Comparison of ENCODE assay signal across 9 cellular contexts in genomic region chr17:64019486-64020067, GRCh38. TPM values are rescaled to one million over a fixed set of nuclear protein-coding genes. Genes with fewer than 3 reads are reported as not detected.
DNase-seq lines count a peak whose midpoint lies in the region; ATAC-seq lines count a peak whose summit lies in the region.
"Had no signal": no experiment of that assay in that cellular context is flagged by ENCODE, and none has a peak within 500 bp of the region (broad histone marks: within the 10 kb centered on the region; RNA-seq: fewer than 3 reads in every experiment).

No MANE protein-coding gene starts in this region.

- no peaks in the 10 kb centered on the region for H3K9me3 ChIP-seq in CD8-positive, alpha-beta memory T cell (ENCODE audit: low read length)

- H3K27ac ChIP-seq in CD8-positive, alpha-beta memory T cell (ENCODE audit: low read depth, low read length), result peak overlapping the region; percentile 90

- POLR2A ChIA-PET in CD8-positive, alpha-beta memory T cell (lab: Charles Lee), result interaction anchor here (0.7 to 2.6 kb wide), 14 partner anchors 9 to 319 kb away, joined by 3 to 67 read pairs (median 12); partner anchors contain the start of genes ERN1 and PRR29

- H3K4me3 Mint-ChIP-seq in CD8-positive, alpha-beta memory T cell, result peak overlapping the region; percentile 96 to 100 (median 98)
- peak overlapping the region; percentile 99 for H3K4me3 Mint-ChIP-seq in activated T-helper 2 cell treated with anti-CD3 and anti-CD28 coated beads, Interferon-gamma antibody, Interleukin-2, Interleukin-4, amounts not matched to agents 10 μg/mL and 5 μg/mL and 100 μg/mL, durations not matched to agents 14 hours and 24 hours and 36 hours (ENCODE audit: low read depth)
- peak overlapping the region; percentile 91 to 100 (median 97) for H3K4me3 Mint-ChIP-seq in naive B cell

- peak overlapping the region; percentile 99 to 100 (median 100) for H3K27ac Mint-ChIP-seq in CD8-positive, alpha-beta memory T cell
- H3K27ac Mint-ChIP-seq in activated T-helper 2 cell treated with anti-CD3 and anti-CD28 coated beads, Interferon-gamma antibody, Interleukin-2, Interleukin-4, amounts not matched to agents 10 μg/mL and 5 μg/mL and 100 μg/mL, durations not matched to agents 14 hours and 24 hours and 36 hours, result peak overlapping the region; percentile 99
- H3K27ac Mint-ChIP-seq in naive B cell, result peak overlapping the region; percentile 99 to 100 (median 100)

- H3K4me3 ChIP-seq in CD8-positive, alpha-beta memory T cell (ENCODE audit: low read length), result peak overlapping the region; percentile 83

- intact Hi-C loops in activated T-helper 2 cell treated with anti-CD3 and anti-CD28 coated beads, Interferon-gamma antibody, Interleukin-2, Interleukin-4, amounts not matched to agents 10 μg/mL and 5 μg/mL and 100 μg/mL, durations not matched to agents 14 hours and 24 hours and 36 hours (cut with micrococcal nuclease), result loop anchor here (5.0 to 10.0 kb wide), 3 partner anchors 63 to 245 kb away; partner anchors contain the start of gene TEX2

- peaks cover 0 to 11% (median 6%) of the 10 kb centered on the region in 3 donors for H3K36me3 Mint-ChIP-seq in CD8-positive, alpha-beta memory T cell
- peaks cover 31% of the 10 kb centered on the region for H3K36me3 Mint-ChIP-seq in activated T-helper 2 cell treated with anti-CD3 and anti-CD28 coated beads, Interferon-gamma antibody, Interleukin-2, Interleukin-4, amounts not matched to agents 10 μg/mL and 5 μg/mL and 100 μg/mL, durations not matched to agents 14 hours and 24 hours and 36 hours (ENCODE audit: low read depth)
- peaks cover 0 to 5% of the 10 kb centered on the region in 2 donors for H3K36me3 Mint-ChIP-seq in naive B cell

- DNase-seq in CD8-positive, alpha-beta memory T cell, result peak in 1 of 5 donors; percentile 54
- no peak for DNase-seq in activated T-helper 2 cell treated with anti-CD3 and anti-CD28 coated beads, Interferon-gamma antibody, Interleukin-2, Interleukin-4, amounts not matched to agents 10 μg/mL and 5 μg/mL and 100 μg/mL, durations not matched to agents 14 hours and 24 hours and 36 hours (ENCODE audit: low spot score)
- DNase-seq in naive B cell (no peak), NCI-H69 (lab: John Stamatoyannopoulos, UW) (no peak)

- ATAC-seq in HG02610 (IDR thresholded peaks at IDR 0.05; ENCODE audit: unreplicated experiment), result peak; percentile 12
- peak in 1 of 2 donors; percentile 2 for ATAC-seq in naive B cell (ENCODE audit: low read depth in 2 of 2)
- no peak for ATAC-seq in GM19328 (IDR thresholded peaks at IDR 0.05; ENCODE audit: unreplicated experiment)
- ATAC-seq in GM21390 (IDR thresholded peaks at IDR 0.05; ENCODE audit: unreplicated experiment), result no peak
- ATAC-seq in HG02588 (IDR thresholded peaks at IDR 0.05; ENCODE audit: unreplicated experiment), result no peak

- H3K27me3 ChIP-seq in CD8-positive, alpha-beta memory T cell (ENCODE audit: insufficient read depth, low read length, poor library complexity, severe bottlenecking), result no peaks in the 10 kb centered on the region

- H3K4me1 Mint-ChIP-seq in CD8-positive, alpha-beta memory T cell, result peaks cover 66 to 89% (median 72%) of the 10 kb centered on the region in 3 donors
- H3K4me1 Mint-ChIP-seq in activated T-helper 2 cell treated with anti-CD3 and anti-CD28 coated beads, Interferon-gamma antibody, Interleukin-2, Interleukin-4, amounts not matched to agents 10 μg/mL and 5 μg/mL and 100 μg/mL, durations not matched to agents 14 hours and 24 hours and 36 hours (ENCODE audit: low read depth), result peaks cover 58% of the 10 kb centered on the region
- peaks cover 50 to 88% (median 70%) of the 10 kb centered on the region in 3 donors for H3K4me1 Mint-ChIP-seq in naive B cell

- H3K36me3 ChIP-seq in CD8-positive, alpha-beta memory T cell (ENCODE audit: insufficient read depth, low read length), result no peaks in the 10 kb centered on the region

- H3K9me3 Mint-ChIP-seq in CD8-positive, alpha-beta memory T cell, result peaks cover 0 to 2% (median 2%) of the 10 kb centered on the region in 5 donors
- H3K9me3 Mint-ChIP-seq in activated T-helper 2 cell treated with anti-CD3 and anti-CD28 coated beads, Interferon-gamma antibody, Interleukin-2, Interleukin-4, amounts not matched to agents 10 μg/mL and 5 μg/mL and 100 μg/mL, durations not matched to agents 14 hours and 24 hours and 36 hours, result no peaks in the 10 kb centered on the region
- peaks cover 0 to 2% (median 0%) of the 10 kb centered on the region in 7 donors for H3K9me3 Mint-ChIP-seq in naive B cell

- CTCF ChIA-PET in CD8-positive, alpha-beta memory T cell (lab: Charles Lee), result interaction anchor here (0.6 to 15.0 kb wide), 21 partner anchors 9 to 475 kb away, joined by 3 to 246 read pairs (median 5); partner anchors contain the start of genes CD79B, ERN1, GH1 and PRR29

- H3K4me1 ChIP-seq in CD8-positive, alpha-beta memory T cell (ENCODE audit: insufficient read depth, low read length), result peaks cover 80% of the 10 kb centered on the region

- peaks cover 0 to 5% of the 10 kb centered on the region in 2 donors for H3K27me3 Mint-ChIP-seq in CD8-positive, alpha-beta memory T cell
- H3K27me3 Mint-ChIP-seq in activated T-helper 2 cell treated with anti-CD3 and anti-CD28 coated beads, Interferon-gamma antibody, Interleukin-2, Interleukin-4, amounts not matched to agents 10 μg/mL and 5 μg/mL and 100 μg/mL, durations not matched to agents 14 hours and 24 hours and 36 hours (ENCODE audit: low read depth), result no peaks in the 10 kb centered on the region
- H3K27me3 Mint-ChIP-seq in naive B cell, result no peaks in the 10 kb centered on the region

RNA-seq across cellular contexts. Expression of gene ICAM2, which starts 0.9 kb away (rescaled TPM):
- 10 to 100 TPM; 77.4 to 80.7 TPM for total RNA-seq in CD8-positive, alpha-beta memory T cell
- 301 TPM for polyA plus RNA-seq in CD8-positive, alpha-beta memory T cell
- 83.2 and 85.6 TPM in 2 replicates for total RNA-seq in activated T-helper 2 cell treated with anti-CD3 and anti-CD28 coated beads, Interferon-gamma antibody, Interleukin-2, Interleukin-4, amounts not matched to agents 10 μg/mL and 5 μg/mL and 100 μg/mL, durations not matched to agents 14 hours and 24 hours and 36 hours
- polyA plus RNA-seq in naive B cell (ENCODE audit: low read depth in 6 of 6), result 100 to 1,000 TPM; 214 to 346 (median 290) TPM

RNA-seq across cellular contexts. Expression of gene PRR29, which starts 21.4 kb away (rescaled TPM):
- under 1 TPM; 0.24 to 0.51 TPM for total RNA-seq in CD8-positive, alpha-beta memory T cell
- 4.1 TPM for polyA plus RNA-seq in CD8-positive, alpha-beta memory T cell
- total RNA-seq in activated T-helper 2 cell treated with anti-CD3 and anti-CD28 coated beads, Interferon-gamma antibody, Interleukin-2, Interleukin-4, amounts not matched to agents 10 μg/mL and 5 μg/mL and 100 μg/mL, durations not matched to agents 14 hours and 24 hours and 36 hours, result 0.14 and 0.18 TPM in 2 replicates
- 1 to 10 TPM; 3.5 to 6.8 (median 5.8) TPM for polyA plus RNA-seq in naive B cell (ENCODE audit: low read depth in 6 of 6)
- total RNA-seq: LHCN-M2 had no signal

RNA-seq across cellular contexts. Expression of gene SCN4A, which starts 46.9 kb away (rescaled TPM):
- under 1 TPM; 0.04 TPM for total RNA-seq in CD8-positive, alpha-beta memory T cell
- polyA plus RNA-seq in CD8-positive, alpha-beta memory T cell, result not detected
- total RNA-seq in activated T-helper 2 cell treated with anti-CD3 and anti-CD28 coated beads, Interferon-gamma antibody, Interleukin-2, Interleukin-4, amounts not matched to agents 10 μg/mL and 5 μg/mL and 100 μg/mL, durations not matched to agents 14 hours and 24 hours and 36 hours, result 0.11 and 0.14 TPM in 2 replicates
- polyA plus RNA-seq in naive B cell (ENCODE audit: low read depth in 6 of 6), result 1 to 10 TPM in 3 of 6 donors, under 1 TPM in 2, not detected in 1; 0.89 to 1.4 (median 1.1) TPM
